8 cellular contexts compared by ENCODE assay signal in genomic region chr1:155086182-155086741, GRCh38. TPM values are rescaled to one million over a fixed set of nuclear protein-coding genes. Genes with fewer than 3 reads are reported as not detected.
DNase-seq lines count a peak whose midpoint lies in the region; ATAC-seq and TF ChIP-seq lines count a peak whose summit lies in the region.

No MANE protein-coding gene starts in this region.

- peak; percentile 77 to 78 for DNase-seq in NCI-H2081 (lab: John Stamatoyannopoulos, UW)
- DNase-seq in NCI-H2081 treated with DMSO at 0.1 percent for 48 hours (lab: John Stamatoyannopoulos, UW): no peak
- peak; percentile 57 for DNase-seq in NCI-H146 (lab: John Stamatoyannopoulos, UW)
- peak; percentile 86 for DNase-seq in activated CD4-positive, CD25-positive, alpha-beta regulatory T cell treated with anti-CD3 and anti-CD28 coated beads, Interleukin-2, amount 50 U/mL, for 72 hours
- peak in 35 of 61 donors; percentile 11 to 62 (median 43) for DNase-seq in caudate nucleus (lab: John Stamatoyannopoulos, UW)
- peak; percentile 71 for DNase-seq in stimulated activated CD8-positive, alpha-beta memory T cell treated with anti-CD3 and anti-CD28 coated beads, Interleukin-12 subunit alpha, Interleukin-12 subunit beta, amount 100 ng/mL, for 1 hour (ENCODE audit: low read depth)

- peak; percentile 95 for TF ChIP-seq CTCF in liver (IDR thresholded peaks at IDR 0.05; ENCODE audit: low read depth, low read length, missing input control)

- H3K4me3 ChIP-seq in liver (ENCODE audit: low read depth in 1 of 3, low read length in 3 of 3): peak overlapping the region in 1 of 3 donors; percentile 68

- H3K27ac ChIP-seq in caudate nucleus (ENCODE audit: low read depth, low read length): no peak overlapping the region
- H3K27ac ChIP-seq in liver (ENCODE audit: low read depth in 1 of 2, low read length in 2 of 2): no peak overlapping the region

- H3K27me3 ChIP-seq in liver (ENCODE audit: control insufficient read depth in 4 of 4, insufficient read depth in 4 of 4, low read length in 3 of 4): peaks cover 0 to 17% (median 7%) of the 10 kb centered on the region in 4 donors

- peak; percentile 31 to 71 for TF ChIP-seq RAD21 in liver (IDR thresholded peaks at IDR 0.05)

- ATAC-seq in GM21529 (IDR thresholded peaks at IDR 0.05; ENCODE audit: unreplicated experiment): no peak

- H3K36me3 ChIP-seq in liver (ENCODE audit: control insufficient read depth in 4 of 4, insufficient read depth in 3 of 4, low read depth in 1 of 4, low read length in 3 of 4): no peaks in the 10 kb centered on the region

- no peaks in the 10 kb centered on the region for H3K9me3 ChIP-seq in liver (ENCODE audit: control insufficient read depth in 4 of 4, low read length in 3 of 4)

- no peak overlapping the region for H3K9ac ChIP-seq in liver (ENCODE audit: low read depth in 1 of 2, low read length in 2 of 2)

- peaks cover 8 to 39% (median 26%) of the 10 kb centered on the region in 4 donors for H3K4me1 ChIP-seq in liver (ENCODE audit: control insufficient read depth in 4 of 4, insufficient read depth in 4 of 4, low read length in 3 of 4)

- WGBS in liver: 23% methylated on average over 21 of the region's 21 CpGs

TF ChIP-seq in liver, 16 proteins besides CTCF, POLR2A, EP300 and RAD21:
- TF ChIP-seq TAF1 (conservative IDR thresholded peaks at IDR 0.05) (no peak), HNF4G (IDR thresholded peaks at IDR 0.05) (no peak), ATF3 (IDR thresholded peaks at IDR 0.05) (no peak)

RNA-seq across cellular contexts. Expression of gene EFNA3, which starts 7.6 kb away (rescaled TPM):
- under 1 TPM; 0.47 to 0.75 TPM for total RNA-seq in liver
- 1 to 10 TPM; 1.4 to 3.7 TPM for polyA plus RNA-seq in liver

RNA-seq across cellular contexts. Expression of gene EFNA4, which starts 22.7 kb away (rescaled TPM):
- total RNA-seq in liver: 1 to 10 TPM; 1.8 to 2.9 TPM
- polyA plus RNA-seq in liver: 1 to 10 TPM; 3.6 to 4.7 TPM

RNA-seq across cellular contexts. Expression of gene ADAM15, which starts 35.1 kb away (rescaled TPM):
- 10 to 100 TPM; 10.8 to 26.8 TPM for total RNA-seq in liver
- polyA plus RNA-seq in liver: 10 to 100 TPM; 16.0 to 19.0 TPM

RNA-seq across cellular contexts. Expression of gene EFNA1, which starts 41.4 kb away (rescaled TPM):
- total RNA-seq in liver: 100 to 1,000 TPM in 1 of 2 donors, 10 to 100 TPM in 1; 58.6 to 180 TPM
- 100 to 1,000 TPM; 177 to 236 TPM for polyA plus RNA-seq in liver

RNA-seq across cellular contexts. Expression of gene SLC50A1, which starts 49.4 kb away (rescaled TPM):
- total RNA-seq in liver: 10 to 100 TPM; 12.7 to 23.3 TPM
- polyA plus RNA-seq in liver: 10 to 100 TPM; 17.3 to 19.1 TPM
